Comparison of ENCODE assay signal across 21 cellular contexts in the genomic region with DNA sequence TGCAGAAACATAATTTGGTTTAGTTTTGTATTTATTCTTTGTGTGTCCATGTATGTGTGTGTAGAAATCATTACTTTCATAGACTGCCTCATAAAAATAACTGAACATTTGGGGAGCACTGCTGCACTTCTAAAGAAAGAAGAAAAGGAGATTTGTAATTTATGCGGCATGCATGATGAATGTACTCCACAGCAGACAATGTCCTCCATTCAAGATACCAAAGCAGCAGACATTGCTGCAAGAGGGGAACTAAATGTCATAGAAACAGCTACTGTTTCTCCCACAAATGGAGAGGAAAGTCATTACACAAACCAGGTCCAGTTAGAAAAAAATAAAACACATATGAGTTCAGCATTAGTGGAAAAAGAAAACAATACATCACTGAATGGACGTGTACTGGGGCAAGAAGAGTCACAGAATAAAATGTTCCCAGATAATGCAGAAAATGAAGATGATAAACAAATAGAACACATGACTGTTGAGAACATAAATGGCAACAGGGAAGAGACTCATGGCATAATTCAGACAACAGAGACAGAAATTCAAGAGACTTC. TPM values are rescaled to one million over a fixed set of nuclear protein-coding genes. Genes with fewer than 3 reads are reported as not detected.
A peak's percentile ranks its signal among the peaks of the same experiment; 100 is the strongest.
DNase-seq lines count a peak whose midpoint lies in the region; ATAC-seq and TF ChIP-seq lines count a peak whose summit lies in the region.
"Had no signal": no experiment of that assay in that cellular context is flagged by ENCODE, and none has a peak within 500 bp of the region (broad histone marks: within the 10 kb centered on the region; RNA-seq: fewer than 3 reads in every experiment).

No MANE protein-coding gene starts in this region.

- H3K4me1 Mint-ChIP-seq in CD8-positive, alpha-beta memory T cell = peaks cover 79 to 97% (median 92%) of the 10 kb centered on the region in 3 donors
- H3K4me1 Mint-ChIP-seq in effector memory CD8-positive, alpha-beta T cell (ENCODE audit: low read depth in 2 of 2) = peaks cover 63 to 87% of the 10 kb centered on the region in 2 donors
- peaks cover 40% of the 10 kb centered on the region for H3K4me1 Mint-ChIP-seq in neural progenitor cell

- no peaks in the 10 kb centered on the region for H3K9me3 ChIP-seq in CD8-positive, alpha-beta memory T cell (ENCODE audit: low read length)
- H3K9me3 ChIP-seq in Loucy (ENCODE audit: insufficient read depth, low read depth, low read length) (no peaks in the 10 kb centered on the region), neural progenitor cell (ENCODE audit: low read depth) (no peaks in the 10 kb centered on the region), uterus (no peaks in the 10 kb centered on the region)
- H3K9me3 ChIP-seq: BLaER1, gastroesophageal sphincter, left lung, pancreas, transverse colon had no signal

- peak overlapping the region; percentile 83 to 94 (median 88) for H3K4me3 Mint-ChIP-seq in CD8-positive, alpha-beta memory T cell
- H3K4me3 Mint-ChIP-seq in effector memory CD8-positive, alpha-beta T cell = peak overlapping the region; percentile 88 to 91
- H3K4me3 Mint-ChIP-seq in neural progenitor cell = no peak overlapping the region

- no peaks in the 10 kb centered on the region for H3K36me3 ChIP-seq in CD8-positive, alpha-beta memory T cell (ENCODE audit: insufficient read depth, low read length)
- no peaks in the 10 kb centered on the region for H3K36me3 ChIP-seq in Loucy (ENCODE audit: insufficient read depth, low read length)
- H3K36me3 ChIP-seq in neural progenitor cell = no peaks in the 10 kb centered on the region
- no peaks in the 10 kb centered on the region for H3K36me3 ChIP-seq in uterus
- H3K36me3 ChIP-seq: BLaER1, gastroesophageal sphincter, left lung, pancreas, transverse colon had no signal

- CTCF ChIA-PET in CD8-positive, alpha-beta memory T cell (lab: Charles Lee) = interaction anchor here (1.3 to 3.2 kb wide), 2 partner anchors 20 to 40 kb away, joined by 3 to 27 read pairs; partner anchors contain the start of gene ARAP2

- no peaks in the 10 kb centered on the region for H3K9me2 ChIP-seq in Loucy (replicated peaks; ENCODE audit: low read depth, low read length)

- POLR2A ChIA-PET in CD8-positive, alpha-beta memory T cell (lab: Charles Lee) = no interaction called here

- H3K9ac ChIP-seq in Loucy (ENCODE audit: low read depth, low read length, poor library complexity, severe bottlenecking) (no peak overlapping the region), neural progenitor cell (no peak overlapping the region)
- H3K9ac ChIP-seq: BLaER1 had no signal

- TF ChIP-seq CTCF in Loucy (conservative IDR thresholded peaks at IDR 0.05; ENCODE audit: low read length) (no peak), neural progenitor cell (IDR thresholded peaks at IDR 0.05) (no peak), uterus (IDR thresholded peaks at IDR 0.05) (no peak)

- H4K20me1 ChIP-seq in Loucy (ENCODE audit: insufficient read depth, low read length, poor library complexity, severe bottlenecking) (no peaks in the 10 kb centered on the region), neural progenitor cell (ENCODE audit: low read depth) (no peaks in the 10 kb centered on the region)
- H4K20me1 ChIP-seq: BLaER1 had no signal

- no peaks in the 10 kb centered on the region for H3K9me3 Mint-ChIP-seq in CD8-positive, alpha-beta memory T cell
- peaks cover 0 to 14% of the 10 kb centered on the region in 2 donors for H3K9me3 Mint-ChIP-seq in effector memory CD8-positive, alpha-beta T cell
- peaks cover 2% of the 10 kb centered on the region for H3K9me3 Mint-ChIP-seq in neural progenitor cell

- no peak for TF ChIP-seq POLR2A in uterus (IDR thresholded peaks at IDR 0.05)

- H2AFZ ChIP-seq in Loucy (ENCODE audit: low read length) (peak overlapping the region; percentile 45), neural progenitor cell (replicated peaks) (no peak overlapping the region)

- intact Hi-C loops in uterus (cut with DNase I; ENCODE audit: low total_unique reads) = no loop called here

- no peaks in the 10 kb centered on the region for H3K27me3 ChIP-seq in CD8-positive, alpha-beta memory T cell (ENCODE audit: insufficient read depth, low read length, poor library complexity, severe bottlenecking)
- no peaks in the 10 kb centered on the region for H3K27me3 ChIP-seq in Loucy (ENCODE audit: insufficient read depth, low read length, poor library complexity, severe bottlenecking)
- H3K27me3 ChIP-seq in neural progenitor cell = no peaks in the 10 kb centered on the region
- H3K27me3 ChIP-seq in uterus = no peaks in the 10 kb centered on the region
- H3K27me3 ChIP-seq: BLaER1, left lung, pancreas, transverse colon had no signal

- peak overlapping the region; percentile 88 for H3K27ac ChIP-seq in CD8-positive, alpha-beta memory T cell (ENCODE audit: low read depth, low read length)
- H3K27ac ChIP-seq in neural progenitor cell = no peak overlapping the region
- no peak overlapping the region for H3K27ac ChIP-seq in uterus
- H3K27ac ChIP-seq: BLaER1, epithelial cell of prostate, gastroesophageal sphincter, HL-60, left lung, pancreas had no signal

- H3K27me3 Mint-ChIP-seq in CD8-positive, alpha-beta memory T cell = no peaks in the 10 kb centered on the region
- no peaks in the 10 kb centered on the region for H3K27me3 Mint-ChIP-seq in effector memory CD8-positive, alpha-beta T cell
- no peaks in the 10 kb centered on the region for H3K27me3 Mint-ChIP-seq in neural progenitor cell (ENCODE audit: insufficient read depth, low read depth)

- H3K27ac Mint-ChIP-seq in CD8-positive, alpha-beta memory T cell = peak overlapping the region; percentile 92 to 97 (median 96)
- H3K27ac Mint-ChIP-seq in effector memory CD8-positive, alpha-beta T cell = peak overlapping the region; percentile 95 to 98
- peak overlapping the region; percentile 72 for H3K27ac Mint-ChIP-seq in neural progenitor cell

- peaks cover 1 to 26% (median 19%) of the 10 kb centered on the region in 3 donors for H3K36me3 Mint-ChIP-seq in CD8-positive, alpha-beta memory T cell
- H3K36me3 Mint-ChIP-seq in effector memory CD8-positive, alpha-beta T cell (ENCODE audit: insufficient read depth) = peaks cover 34% of the 10 kb centered on the region
- no peaks in the 10 kb centered on the region for H3K36me3 Mint-ChIP-seq in neural progenitor cell

- H3K4me1 ChIP-seq in CD8-positive, alpha-beta memory T cell (ENCODE audit: insufficient read depth, low read length) = peaks cover 36% of the 10 kb centered on the region
- H3K4me1 ChIP-seq in Loucy (ENCODE audit: insufficient read depth, low read length, poor library complexity, severe bottlenecking) (peaks cover 72% of the 10 kb centered on the region), neural progenitor cell (peaks cover 10% of the 10 kb centered on the region), uterus (no peaks in the 10 kb centered on the region)
- H3K4me1 ChIP-seq: gastroesophageal sphincter, pancreas had no signal

- no peak for DNase-seq in CD8-positive, alpha-beta memory T cell
- DNase-seq in effector memory CD8-positive, alpha-beta T cell = no peak
- DNase-seq in neural progenitor cell (ENCODE audit: low spot score) (no peak), HPDE6-E6E7 (ENCODE audit: extremely low spot score) (no peak), uterus (no peak)
- DNase-seq: activated CD4-positive, alpha-beta T cell treated with anti-CD3 and anti-CD28 coated beads for 1 hour; GOT3; left lung; NCI-H2081; NCI-H526 treated with DMSO at 0.1 percent for 48 hours; pancreas; SIG-M5; stimulated activated CD4-positive, alpha-beta T cell treated with anti-CD3 and anti-CD28 coated beads, Interleukin-2, amount 100 ng/mL, for 48 hours; T1000; transverse colon had no signal

- H3K4me2 ChIP-seq in Loucy (ENCODE audit: low read depth, low read length, poor library complexity, severe bottlenecking) (no peak overlapping the region), neural progenitor cell (no peak overlapping the region)
- H3K4me2 ChIP-seq: BLaER1 had no signal

- peak overlapping the region; percentile 6 for H3K4me3 ChIP-seq in CD8-positive, alpha-beta memory T cell (ENCODE audit: low read length)
- H3K4me3 ChIP-seq in Loucy (ENCODE audit: low read length, poor library complexity, severe bottlenecking) (no peak overlapping the region), neural progenitor cell (no peak overlapping the region), uterus (no peak overlapping the region)
- H3K4me3 ChIP-seq: BLaER1, gastroesophageal sphincter, left lung, pancreas, transverse colon had no signal

- no peak for ATAC-seq in effector memory CD8-positive, alpha-beta T cell (replicated peaks)
- ATAC-seq in GM18907 (IDR thresholded peaks at IDR 0.05; ENCODE audit: unreplicated experiment) = no peak
- ATAC-seq: gastroesophageal sphincter, left lung, pancreas had no signal

- no peaks in the 10 kb centered on the region for H3K79me2 ChIP-seq in Loucy (ENCODE audit: insufficient read depth, low read length)
- H3K79me2 ChIP-seq in neural progenitor cell (ENCODE audit: low read depth) = no peaks in the 10 kb centered on the region

- H3F3A ChIP-seq in Loucy (ENCODE audit: low read depth) (0 out of 2 replicates have a peak, but pooled peaks cover 3% of the 10 kb centered on the region), neural progenitor cell (ENCODE audit: low read depth) (no peaks in the 10 kb centered on the region)

RNA-seq across cellular contexts. Expression of gene DTHD1, which starts 2.6 kb away (rescaled TPM):
- total RNA-seq in CD8-positive, alpha-beta memory T cell = 1 to 10 TPM; 3.3 to 3.5 TPM
- 5.9 TPM for polyA plus RNA-seq in CD8-positive, alpha-beta memory T cell
- total RNA-seq in neural progenitor cell (ENCODE audit: low replicate concordance) (not detected in 2 replicates), uterus (1 to 10 TPM; 1.0 to 2.5 (median 2.1) TPM)
- polyA plus RNA-seq: pancreas had no signal

RNA-seq across cellular contexts. Expression of gene ARAP2, which starts 39.7 kb away (rescaled TPM):
- total RNA-seq in CD8-positive, alpha-beta memory T cell = 10 to 100 TPM; 49.7 to 49.9 TPM
- 44.2 TPM for polyA plus RNA-seq in CD8-positive, alpha-beta memory T cell
- 0.87 and 1.6 TPM in 2 replicates for total RNA-seq in neural progenitor cell (ENCODE audit: low replicate concordance)
- total RNA-seq in uterus = 100 to 1,000 TPM in 1 of 4 donors, 10 to 100 TPM in 3; 10.5 to 134 (median 27.1) TPM
